Comparison of ENCODE assay signal across 9 cellular contexts in genomic region chr10:103111031-103111917, GRCh38.
DNase-seq lines count a peak whose midpoint lies in the region; ATAC-seq and TF ChIP-seq lines count a peak whose summit lies in the region.
"Had no signal": no experiment of that assay in that cellular context is flagged by ENCODE, and none has a peak within 500 bp of the region (broad histone marks: within the 10 kb centered on the region; RNA-seq: fewer than 3 reads in every experiment).

No MANE protein-coding gene starts in this region.

- BruUV-seq in PC-3 (replicated peaks; lab: Mats Ljungman, UMichigan), result no TSS peak

- intact Hi-C loops in PC-3 (cut with micrococcal nuclease), result no loop called here
- intact Hi-C loops in aorta (cut with DNase I), result no loop called here

- no peak overlapping the region for H3K27ac ChIP-seq in PC-3 (ENCODE audit: low read length)
- peak overlapping the region; percentile 86 for H3K27ac ChIP-seq in layer of hippocampus (ENCODE audit: low read depth, low read length)
- peak overlapping the region; percentile 44 to 88 for H3K27ac ChIP-seq in aorta (ENCODE audit: low read depth in 1 of 2, low read length in 2 of 2)

- no peak overlapping the region for H3K4me2 ChIP-seq in PC-3 (ENCODE audit: low read length)

- H3K27me3 ChIP-seq in PC-3 (ENCODE audit: low read length), result no peaks in the 10 kb centered on the region
- no peaks in the 10 kb centered on the region for H3K27me3 ChIP-seq in layer of hippocampus (ENCODE audit: control insufficient read depth, insufficient read depth, low read length)
- no peaks in the 10 kb centered on the region for H3K27me3 ChIP-seq in aorta (ENCODE audit: control insufficient read depth in 1 of 2, insufficient read depth in 2 of 2, low read length in 1 of 2)

- no peak overlapping the region for H3K4me3 Mint-ChIP-seq in naive thymus-derived CD8-positive, alpha-beta T cell

- no peaks in the 10 kb centered on the region for H3F3A ChIP-seq in PC-3 (ENCODE audit: low read length, unreplicated experiment)

- H3K79me2 ChIP-seq in PC-3 (ENCODE audit: low read length), result peaks cover 36% of the 10 kb centered on the region

- no peak overlapping the region for H3K4me3 ChIP-seq in PC-3 (ENCODE audit: low read length)
- no peak overlapping the region for H3K4me3 ChIP-seq in aorta (ENCODE audit: low read length in 2 of 2)

- H4K20me1 ChIP-seq in PC-3 (ENCODE audit: low read length), result no peaks in the 10 kb centered on the region; the same call in 1 of the 2 replicates

- H3K9me3 Mint-ChIP-seq in naive thymus-derived CD8-positive, alpha-beta T cell, result no peaks in the 10 kb centered on the region

- no peaks in the 10 kb centered on the region for H3K9me2 ChIP-seq in PC-3 (replicated peaks; ENCODE audit: low read length)

- CTCF ChIA-PET in PC-3 (lab: Charles Lee), result no interaction called here

- H2AFZ ChIP-seq in PC-3 (ENCODE audit: low read length), result no peak overlapping the region

- H3K4me1 Mint-ChIP-seq in naive thymus-derived CD8-positive, alpha-beta T cell, result peaks cover 2 to 13% (median 6%) of the 10 kb centered on the region in 4 donors

- no peak for TF ChIP-seq CTCF in PC-3 (conservative IDR thresholded peaks at IDR 0.05; ENCODE audit: low read depth, low read length)

- H3K27me3 Mint-ChIP-seq in naive thymus-derived CD8-positive, alpha-beta T cell, result no peaks in the 10 kb centered on the region

- no peaks in the 10 kb centered on the region for H3K9me3 ChIP-seq in PC-3 (ENCODE audit: low read length)
- no peaks in the 10 kb centered on the region for H3K9me3 ChIP-seq in aorta (ENCODE audit: control insufficient read depth, low read length)

- H3K36me3 Mint-ChIP-seq in naive thymus-derived CD8-positive, alpha-beta T cell, result peaks cover 0 to 37% (median 0%) of the 10 kb centered on the region in 3 donors

- peak; percentile 58 for ATAC-seq in GM18909 (IDR thresholded peaks at IDR 0.05; ENCODE audit: poor library complexity, unreplicated experiment)
- ATAC-seq in HG02678 (IDR thresholded peaks at IDR 0.05; ENCODE audit: unreplicated experiment), result peak; percentile 60
- 0 out of 2 replicates have a peak, but pooled peaks have one; percentile 31 for ATAC-seq in PC-3
- ATAC-seq in aorta (ENCODE audit: low FRiP score), result peak; percentile 69
- no peak for ATAC-seq in naive thymus-derived CD8-positive, alpha-beta T cell
- ATAC-seq: Panc1 had no signal

- WGBS in aorta, 2 donors, result 0 to 3% methylated on average over 2 of the region's 2 CpGs

- H3K27ac Mint-ChIP-seq in naive thymus-derived CD8-positive, alpha-beta T cell, result peak overlapping the region in 1 of 10 donors; percentile 31

- DNase-seq in PC-3, result no peak
- no peak for DNase-seq in aorta
- DNase-seq in naive thymus-derived CD8-positive, alpha-beta T cell, result no peak
- DNase-seq in LoVo (ENCODE audit: low spot score), result no peak
- no peak for DNase-seq in activated CD4-positive, CD25-positive, alpha-beta regulatory T cell treated with anti-CD3 and anti-CD28 coated beads, Interleukin-2, amount 50 U/mL, for 72 hours

- POLR2A ChIA-PET in PC-3 (lab: Charles Lee; ENCODE audit: unreplicated experiment), result no interaction called here
- POLR2A ChIA-PET in naive thymus-derived CD8-positive, alpha-beta T cell (lab: Charles Lee), result no interaction called here

- H3K36me3 ChIP-seq in PC-3 (ENCODE audit: low read depth, low read length) (peaks cover 7% of the 10 kb centered on the region; the same call in 1 of the 2 replicates), aorta (ENCODE audit: control insufficient read depth in 1 of 2, insufficient read depth in 2 of 2, low read length in 1 of 2) (no peaks in the 10 kb centered on the region)

- H3K4me1 ChIP-seq in PC-3 (ENCODE audit: insufficient read depth, low read length) (peaks cover 7% of the 10 kb centered on the region; the same call in 1 of the 2 replicates), aorta (ENCODE audit: control insufficient read depth in 1 of 2, insufficient read depth in 2 of 2, low read length in 2 of 2) (peaks cover 5 to 7% of the 10 kb centered on the region in 2 donors)

- H3K9ac ChIP-seq in PC-3 (ENCODE audit: low read length), result no peak overlapping the region

Comparison
In these comparisons a context has a peak if more than half of its experiments do, and no peak if none do; other contexts are left out.
1. ATAC-seq: peak in GM18909 (single experiment), HG02678 (single experiment), PC-3 (single experiment) and aorta (single experiment); none in naive thymus-derived CD8-positive, alpha-beta T cell (0 of 2).